ENCODE assay signal across 1 cellular context in the genomic region with DNA sequence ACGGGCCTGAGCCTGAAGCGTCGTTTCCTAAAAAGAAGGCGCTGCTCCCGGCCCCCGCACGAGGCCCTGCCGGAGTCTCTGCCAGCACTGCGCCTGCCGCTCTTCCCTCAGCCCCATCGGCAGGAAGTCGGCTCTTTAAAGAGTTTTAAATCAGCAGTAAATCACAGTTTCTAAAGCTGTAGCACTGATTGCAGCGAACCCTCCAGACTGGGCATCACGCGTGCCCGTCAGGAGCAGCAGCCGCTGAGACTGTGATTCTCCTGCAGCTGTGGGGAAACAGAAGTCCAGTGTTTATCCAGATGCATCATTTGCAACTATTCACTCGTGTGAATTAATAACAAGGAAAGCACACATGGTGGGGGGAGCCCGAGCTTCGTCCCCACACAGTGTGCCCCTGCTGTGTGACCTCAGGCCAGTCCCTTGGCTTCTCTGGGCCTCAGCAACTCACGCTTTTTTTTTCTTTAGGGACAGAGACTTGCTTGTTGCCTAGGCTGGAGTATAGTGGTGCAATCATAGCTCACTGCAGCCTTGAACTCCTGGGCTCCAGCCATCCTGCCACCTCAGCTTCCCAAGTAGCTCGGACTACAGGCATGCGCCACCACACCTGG.
TF ChIP-seq lines count a peak whose summit lies in the region.

No MANE protein-coding gene starts in this region.

TF ChIP-seq in HepG2, 621 proteins besides CTCF, POLR2A, EP300 and RAD21 (continued from another document):
- TF ChIP-seq, protein P1, sequence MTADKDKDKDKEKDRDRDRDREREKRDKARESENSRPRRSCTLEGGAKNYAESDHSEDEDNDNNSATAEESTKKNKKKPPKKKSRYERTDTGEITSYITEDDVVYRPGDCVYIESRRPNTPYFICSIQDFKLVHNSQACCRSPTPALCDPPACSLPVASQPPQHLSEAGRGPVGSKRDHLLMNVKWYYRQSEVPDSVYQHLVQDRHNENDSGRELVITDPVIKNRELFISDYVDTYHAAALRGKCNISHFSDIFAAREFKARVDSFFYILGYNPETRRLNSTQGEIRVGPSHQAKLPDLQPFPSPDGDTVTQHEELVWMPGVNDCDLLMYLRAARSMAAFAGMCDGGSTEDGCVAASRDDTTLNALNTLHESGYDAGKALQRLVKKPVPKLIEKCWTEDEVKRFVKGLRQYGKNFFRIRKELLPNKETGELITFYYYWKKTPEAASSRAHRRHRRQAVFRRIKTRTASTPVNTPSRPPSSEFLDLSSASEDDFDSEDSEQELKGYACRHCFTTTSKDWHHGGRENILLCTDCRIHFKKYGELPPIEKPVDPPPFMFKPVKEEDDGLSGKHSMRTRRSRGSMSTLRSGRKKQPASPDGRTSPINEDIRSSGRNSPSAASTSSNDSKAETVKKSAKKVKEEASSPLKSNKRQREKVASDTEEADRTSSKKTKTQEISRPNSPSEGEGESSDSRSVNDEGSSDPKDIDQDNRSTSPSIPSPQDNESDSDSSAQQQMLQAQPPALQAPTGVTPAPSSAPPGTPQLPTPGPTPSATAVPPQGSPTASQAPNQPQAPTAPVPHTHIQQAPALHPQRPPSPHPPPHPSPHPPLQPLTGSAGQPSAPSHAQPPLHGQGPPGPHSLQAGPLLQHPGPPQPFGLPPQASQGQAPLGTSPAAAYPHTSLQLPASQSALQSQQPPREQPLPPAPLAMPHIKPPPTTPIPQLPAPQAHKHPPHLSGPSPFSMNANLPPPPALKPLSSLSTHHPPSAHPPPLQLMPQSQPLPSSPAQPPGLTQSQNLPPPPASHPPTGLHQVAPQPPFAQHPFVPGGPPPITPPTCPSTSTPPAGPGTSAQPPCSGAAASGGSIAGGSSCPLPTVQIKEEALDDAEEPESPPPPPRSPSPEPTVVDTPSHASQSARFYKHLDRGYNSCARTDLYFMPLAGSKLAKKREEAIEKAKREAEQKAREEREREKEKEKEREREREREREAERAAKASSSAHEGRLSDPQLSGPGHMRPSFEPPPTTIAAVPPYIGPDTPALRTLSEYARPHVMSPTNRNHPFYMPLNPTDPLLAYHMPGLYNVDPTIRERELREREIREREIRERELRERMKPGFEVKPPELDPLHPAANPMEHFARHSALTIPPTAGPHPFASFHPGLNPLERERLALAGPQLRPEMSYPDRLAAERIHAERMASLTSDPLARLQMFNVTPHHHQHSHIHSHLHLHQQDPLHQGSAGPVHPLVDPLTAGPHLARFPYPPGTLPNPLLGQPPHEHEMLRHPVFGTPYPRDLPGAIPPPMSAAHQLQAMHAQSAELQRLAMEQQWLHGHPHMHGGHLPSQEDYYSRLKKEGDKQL (CRISPR knock-in tag; IDR thresholded peaks at IDR 0.05; ENCODE audit: low read depth): no peak
